Comparison of ENCODE assay signal across 21 cellular contexts in the genomic region with DNA sequence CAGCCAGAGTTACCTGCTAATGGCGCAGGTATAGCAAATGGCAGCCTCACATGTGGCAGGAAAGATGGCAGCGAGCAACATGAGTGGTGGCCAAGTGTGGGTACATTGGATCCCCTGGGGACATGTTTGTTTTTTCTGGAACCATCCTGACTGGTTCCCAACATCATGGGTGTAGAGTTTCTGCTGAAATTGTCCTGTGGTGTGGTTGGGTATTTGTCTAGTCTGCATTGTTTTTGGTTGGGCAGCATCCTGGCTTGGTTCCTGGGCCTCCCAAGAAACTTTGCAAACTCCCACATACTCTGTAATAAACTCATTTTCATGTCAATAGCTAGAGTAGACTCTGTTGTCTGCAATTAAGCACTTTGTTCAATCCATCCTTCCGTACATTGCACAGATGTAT.
"Had no signal": no experiment of that assay in that cellular context is flagged by ENCODE, and none has a peak within 500 bp of the region (broad histone marks: within the 10 kb centered on the region; RNA-seq: fewer than 3 reads in every experiment).

No MANE protein-coding gene starts in this region.

- H3K36me3 Mint-ChIP-seq: memory B cell, naive B cell, type B pancreatic cell had no signal

- H3K4me3 ChIP-seq: esophagus muscularis mucosa, left ventricle myocardium inferior, lower lobe of right lung, prostate gland, sigmoid colon, smooth muscle cell had no signal

- H2AFZ ChIP-seq: parathyroid adenoma had no signal

- H3K9me3 Mint-ChIP-seq: immature natural killer cell, memory B cell, naive B cell, nephron, type B pancreatic cell had no signal

- H3K27ac ChIP-seq: epithelial cell of prostate, esophagus muscularis mucosa, left ventricle myocardium inferior, lower lobe of right lung, parathyroid adenoma, sigmoid colon had no signal

- H3K9me3 ChIP-seq: esophagus muscularis mucosa, left ventricle myocardium inferior, lower lobe of right lung, prostate gland, sigmoid colon had no signal

- H3K36me3 ChIP-seq: esophagus muscularis mucosa, left ventricle myocardium inferior, lower lobe of right lung, prostate gland, sigmoid colon had no signal

- ATAC-seq: lower lobe of right lung had no signal

- H3K27me3 ChIP-seq: sigmoid colon had no signal

- DNase-seq: effector memory CD4-positive, alpha-beta T cell; foreskin fibroblast; immature natural killer cell; left ventricle myocardium inferior; lower lobe of right lung; midbrain; naive B cell; occipital lobe; sigmoid colon; stimulated activated CD4-positive, alpha-beta T cell treated with anti-CD3 and anti-CD28 coated beads, Interleukin-2, amount 100 ng/mL, for 48 hours; stimulated activated naive CD4-positive, alpha-beta T cell treated with Interleukin-2 at 50 U/mL for 16 hours had no signal

- H3K27ac Mint-ChIP-seq: immature natural killer cell, memory B cell, nephron, type B pancreatic cell had no signal

- H3K9ac ChIP-seq: parathyroid adenoma had no signal

- H3K4me1 ChIP-seq: left ventricle myocardium inferior, lower lobe of right lung, parathyroid adenoma had no signal

- H3K79me2 ChIP-seq: parathyroid adenoma had no signal

- H3K4me1 Mint-ChIP-seq: immature natural killer cell, memory B cell had no signal

- H3K4me3 Mint-ChIP-seq: immature natural killer cell, memory B cell, naive B cell, nephron, type B pancreatic cell had no signal

- H3K4me2 ChIP-seq: smooth muscle cell had no signal

- FAIRE-seq: keratinocyte, urothelium cell line had no signal
